Comparison of ENCODE assay signal across 1 cellular context in genomic region chr1:156421939-156422601, GRCh38.
TF ChIP-seq lines count a peak whose summit lies in the region.

No MANE protein-coding gene starts in this region.

TF ChIP-seq in H1, 55 proteins besides CTCF, POLR2A, EP300 and RAD21 (continued from another document):
- TF ChIP-seq RBBP5 (IDR thresholded peaks at IDR 0.05; ENCODE audit: borderline replicate concordance, low read depth, low read length) (peak; percentile 94), TCF12 (IDR thresholded peaks at IDR 0.05; ENCODE audit: low read depth, low read length) (no peak), POU5F1 (IDR thresholded peaks at IDR 0.05; ENCODE audit: low read depth, low read length) (no peak), SUZ12 (IDR thresholded peaks at IDR 0.05; ENCODE audit: low read length) (no peak), BRCA1 (IDR thresholded peaks at IDR 0.05; ENCODE audit: low read depth, low read length) (no peak), NRF1 (IDR thresholded peaks at IDR 0.05; ENCODE audit: low read depth, low read length) (no peak), PHF8 (conservative IDR thresholded peaks at IDR 0.05; ENCODE audit: low read depth, low read length) (no peak), YY1 (IDR thresholded peaks at IDR 0.05; ENCODE audit: low read depth, low read length) (no peak), POLR2AphosphoS5 (IDR thresholded peaks at IDR 0.05; ENCODE audit: low read depth, low read length) (no peak), BACH1 (IDR thresholded peaks at IDR 0.05; ENCODE audit: low read length) (no peak), CTBP2 (IDR thresholded peaks at IDR 0.05; ENCODE audit: borderline replicate concordance, insufficient read depth, insufficient read length, low read length) (no peak), SRF (IDR thresholded peaks at IDR 0.05; ENCODE audit: low read depth, low read length) (no peak), MAFK (IDR thresholded peaks at IDR 0.05; ENCODE audit: low read depth, low read length) (no peak), TEAD4 (IDR thresholded peaks at IDR 0.05; ENCODE audit: low read depth, low read length) (no peak), SP4 (IDR thresholded peaks at IDR 0.05; ENCODE audit: low read length) (no peak), JUN (IDR thresholded peaks at IDR 0.05; ENCODE audit: low read depth, low read length) (no peak), CEBPB (IDR thresholded peaks at IDR 0.05; ENCODE audit: low read depth, low read length) (no peak), E2F6 (IDR thresholded peaks at IDR 0.05) (no peak), CBX8 (IDR thresholded peaks at IDR 0.05; ENCODE audit: borderline replicate concordance, low read depth, low read length) (no peak), ASH2L (IDR thresholded peaks at IDR 0.05; ENCODE audit: low read length) (peak; percentile 93), TAF1 (IDR thresholded peaks at IDR 0.05; ENCODE audit: low read depth, low read length) (no peak), SIX5 (IDR thresholded peaks at IDR 0.05; ENCODE audit: low read depth, low read length) (no peak), JUND (IDR thresholded peaks at IDR 0.05; ENCODE audit: low read length) (no peak), CHD7 (IDR thresholded peaks at IDR 0.05; ENCODE audit: insufficient replicate concordance, low read length) (no peak), KDM5A (IDR thresholded peaks at IDR 0.05; ENCODE audit: low read length) (no peak), HDAC6 (IDR thresholded peaks at IDR 0.05; ENCODE audit: low read depth, low read length) (no peak), SP1 (IDR thresholded peaks at IDR 0.05; ENCODE audit: low read depth, low read length) (peak; percentile 85), GABPA (IDR thresholded peaks at IDR 0.05; ENCODE audit: borderline replicate concordance, insufficient read depth, low read length) (no peak), SIRT6 (IDR thresholded peaks at IDR 0.05; ENCODE audit: low read length) (no peak), RNF2 (IDR thresholded peaks at IDR 0.05; ENCODE audit: borderline replicate concordance, low read depth, low read length, missing control alignments, poor library complexity, severe bottlenecking) (no peak), SIN3A (conservative IDR thresholded peaks at IDR 0.05 in 1 of 2, IDR thresholded peaks at IDR 0.05 in 1 of 2; ENCODE audit: low read depth in 1 of 2, low read length in 2 of 2) (peak in 1 of 2 experiments; percentile 9; a peak in 1 of 4 replicates), KDM4A (IDR thresholded peaks at IDR 0.05; ENCODE audit: low read depth, low read length, severe bottlenecking) (no peak), HDAC2 (IDR thresholded peaks at IDR 0.05; ENCODE audit: borderline replicate concordance in 1 of 2, low read depth in 2 of 2, low read length in 2 of 2) (no peak), EGR1 (IDR thresholded peaks at IDR 0.05; ENCODE audit: borderline replicate concordance, low read depth, low read length) (no peak), ATF3 (IDR thresholded peaks at IDR 0.05; ENCODE audit: insufficient read depth, low read depth, low read length) (no peak), EZH2 (IDR thresholded peaks at IDR 0.05; ENCODE audit: low read depth, low read length, severe bottlenecking) (peak; percentile 24), GTF2F1 (IDR thresholded peaks at IDR 0.05; ENCODE audit: borderline replicate concordance, low read depth, low read length) (no peak), CHD1 (IDR thresholded peaks at IDR 0.05; ENCODE audit: low read depth, low read length) (no peak), TAF7 (optimal IDR thresholded peaks at IDR 0.05; ENCODE audit: borderline replicate concordance, low read depth, low read length) (no peak), FOSL1 (IDR thresholded peaks at IDR 0.05; ENCODE audit: insufficient read depth, low read depth, low read length) (no peak), KDM1A (IDR thresholded peaks at IDR 0.05; ENCODE audit: borderline replicate concordance, low read length) (no peak), SP2 (IDR thresholded peaks at IDR 0.05; ENCODE audit: low read length) (no peak), RXRA (IDR thresholded peaks at IDR 0.05; ENCODE audit: insufficient read depth, low read depth, low read length) (no peak), NANOG (IDR thresholded peaks at IDR 0.05; ENCODE audit: insufficient read depth, low read depth, low read length, poor library complexity, severe bottlenecking) (no peak), ATF2 (IDR thresholded peaks at IDR 0.05; ENCODE audit: low read length) (peak; percentile 64)
